16 cellular contexts compared by ENCODE assay signal in genomic region chr1:43392702-43393101, GRCh38. TPM values are rescaled to one million over a fixed set of nuclear protein-coding genes. Genes with fewer than 3 reads are reported as not detected.
DNase-seq lines count a peak whose midpoint lies in the region; ATAC-seq and TF ChIP-seq lines count a peak whose summit lies in the region.
"Had no signal": no experiment of that assay in that cellular context is flagged by ENCODE, and none has a peak within 500 bp of the region (broad histone marks: within the 10 kb centered on the region; RNA-seq: fewer than 3 reads in every experiment).

No MANE protein-coding gene starts in this region.

- no peak overlapping the region for H2AFZ ChIP-seq in mammary epithelial cell (ENCODE audit: low read depth, low read length)

- BruUV-seq in MCF 10A (replicated peaks; lab: Mats Ljungman, UMichigan), result no TSS peak
- no TSS peak for BruUV-seq in mammary epithelial cell (replicated peaks; lab: Mats Ljungman, UMichigan)

- H3K27ac ChIP-seq in mammary epithelial cell (ENCODE audit: insufficient read depth, low read depth, low read length) (no peak overlapping the region), HEK293 (ENCODE audit: extremely low read depth, low read depth, low read length) (no peak overlapping the region)
- H3K27ac ChIP-seq: A549, C4-2B had no signal

- peaks cover 41% of the 10 kb centered on the region for H3K36me3 Mint-ChIP-seq in MCF 10A (ENCODE audit: insufficient read depth, unreplicated experiment)
- H3K36me3 Mint-ChIP-seq in WTC11, result no peaks in the 10 kb centered on the region
- H3K36me3 Mint-ChIP-seq in type B pancreatic cell, result peaks cover 17% of the 10 kb centered on the region
- peaks cover 43% of the 10 kb centered on the region for H3K36me3 Mint-ChIP-seq in activated T-helper 17 cell treated with anti-CD3 and anti-CD28 coated beads, Interleukin-2, amount 50 U/mL, for 72 hours (ENCODE audit: low read depth)

- peak overlapping the region; percentile 82 for H3K27ac Mint-ChIP-seq in MCF 10A (ENCODE audit: low read depth, unreplicated experiment)
- H3K27ac Mint-ChIP-seq in WTC11, result peak overlapping the region; percentile 41; the same call in 1 of the 2 replicates
- H3K27ac Mint-ChIP-seq in type B pancreatic cell, result no peak overlapping the region
- no peak overlapping the region for H3K27ac Mint-ChIP-seq in activated T-helper 17 cell treated with anti-CD3 and anti-CD28 coated beads, Interleukin-2, amount 50 U/mL, for 72 hours

- H3K9me3 Mint-ChIP-seq in MCF 10A (ENCODE audit: unreplicated experiment) (no peaks in the 10 kb centered on the region), WTC11 (no peaks in the 10 kb centered on the region), type B pancreatic cell (no peaks in the 10 kb centered on the region)
- no peaks in the 10 kb centered on the region for H3K9me3 Mint-ChIP-seq in activated T-helper 17 cell treated with anti-CD3 and anti-CD28 coated beads, Interleukin-2, amount 50 U/mL, for 72 hours

- no peak overlapping the region for H3K9ac ChIP-seq in mammary epithelial cell (ENCODE audit: insufficient read depth, low read length)

- no peaks in the 10 kb centered on the region for H3K9me3 ChIP-seq in mammary epithelial cell (replicated peaks; ENCODE audit: insufficient read depth, low read length)
- H3K9me3 ChIP-seq in HEK293 (ENCODE audit: control insufficient read depth, insufficient read depth, low read depth, low read length), result no peaks in the 10 kb centered on the region
- H3K9me3 ChIP-seq: A549, BE2C had no signal

- H3K4me1 Mint-ChIP-seq in MCF 10A (ENCODE audit: insufficient read depth, unreplicated experiment) (peaks cover 29% of the 10 kb centered on the region), WTC11 (peaks cover 19% of the 10 kb centered on the region), type B pancreatic cell (ENCODE audit: unreplicated experiment) (peaks cover 27% of the 10 kb centered on the region)
- peaks cover 19% of the 10 kb centered on the region for H3K4me1 Mint-ChIP-seq in activated T-helper 17 cell treated with anti-CD3 and anti-CD28 coated beads, Interleukin-2, amount 50 U/mL, for 72 hours

- H3K36me3 ChIP-seq in mammary epithelial cell (ENCODE audit: insufficient read depth, low read length) (peaks cover 2% of the 10 kb centered on the region), HEK293 (ENCODE audit: control insufficient read depth in 2 of 2, insufficient read depth in 1 of 2, low read length in 2 of 2) (peaks cover 0 to 9% of the 10 kb centered on the region in 2 experiments; a peak in 2 of 3 replicates)
- H3K36me3 ChIP-seq: BE2C had no signal

- dilution Hi-C loops in mammary epithelial cell (cut with HindIII; ENCODE audit: low sequenced_read_pairs), result no loop called here

- in situ Hi-C loops in mammary epithelial cell (cut with MboI; ENCODE audit: low sequenced_read_pairs in 2 of 2), result no loop called here

- no peak for DNase-seq in MCF 10A (ENCODE audit: unreplicated experiment)
- no peak for DNase-seq in mammary epithelial cell
- DNase-seq in WTC11 (ENCODE audit: low spot score), result no peak
- DNase-seq in type B pancreatic cell (ENCODE audit: extremely low spot score, unreplicated experiment), result no peak
- DNase-seq: BE2C, Calu3, DMS 273 treated with DMSO at 0.1 percent for 48 hours had no signal

- H3K79me2 ChIP-seq in mammary epithelial cell (ENCODE audit: insufficient read depth, low read length), result peaks cover 69% of the 10 kb centered on the region

- H3K4me3 ChIP-seq in mammary epithelial cell (replicated peaks in 1 of 3; ENCODE audit: insufficient read depth in 1 of 3, low read depth in 2 of 3, low read length in 3 of 3), result no peak overlapping the region
- no peak overlapping the region for H3K4me3 ChIP-seq in HEK293 (ENCODE audit: low read depth, low read length)
- H3K4me3 ChIP-seq: A549 had no signal

- CTCF ChIA-PET in MCF 10A (lab: Yijun Ruan, JAX), result interaction anchor here (0.6 kb wide), 1 partner anchor 1323 kb away, joined by 3 read pairs; no protein-coding TSS in a partner anchor
- CTCF ChIA-PET in mammary epithelial cell (lab: Charles Lee; ENCODE audit: low non-redundant PET), result no interaction called here
- CTCF ChIA-PET in HEK293 (lab: Yijun Ruan, JAX), result interaction anchor here (0.7 kb wide), 1 partner anchor 867 kb away, joined by 3 read pairs; no protein-coding TSS in a partner anchor
- CTCF ChIA-PET in WTC11 (lab: Charles Lee), result no interaction called here

- no peak overlapping the region for H3K4me3 Mint-ChIP-seq in MCF 10A (ENCODE audit: unreplicated experiment)
- H3K4me3 Mint-ChIP-seq in WTC11, result no peak overlapping the region
- H3K4me3 Mint-ChIP-seq in type B pancreatic cell, result peak overlapping the region; percentile 8
- H3K4me3 Mint-ChIP-seq in activated T-helper 17 cell treated with anti-CD3 and anti-CD28 coated beads, Interleukin-2, amount 50 U/mL, for 72 hours, result no peak overlapping the region

- ATAC-seq in WTC11 (no peak), HG03457 (IDR thresholded peaks at IDR 0.05; ENCODE audit: unreplicated experiment) (no peak), GM21447 (IDR thresholded peaks at IDR 0.05; ENCODE audit: unreplicated experiment) (no peak)
- no peak for ATAC-seq in activated T-helper 17 cell treated with anti-CD3 and anti-CD28 coated beads, Interleukin-2, amount 50 U/mL, for 72 hours (replicated peaks)
- ATAC-seq: A549, HCT116 had no signal

- H3K27me3 Mint-ChIP-seq in MCF 10A (ENCODE audit: insufficient read depth, unreplicated experiment), result no peaks in the 10 kb centered on the region
- H3K27me3 Mint-ChIP-seq in WTC11 (ENCODE audit: low read depth), result no peaks in the 10 kb centered on the region; the same call in 1 of the 2 replicates
- H3K27me3 Mint-ChIP-seq in type B pancreatic cell, result no peaks in the 10 kb centered on the region
- no peaks in the 10 kb centered on the region for H3K27me3 Mint-ChIP-seq in activated T-helper 17 cell treated with anti-CD3 and anti-CD28 coated beads, Interleukin-2, amount 50 U/mL, for 72 hours

- H3K4me1 ChIP-seq in mammary epithelial cell (ENCODE audit: insufficient read depth, low read length), result peaks cover 11% of the 10 kb centered on the region
- peaks cover 11% of the 10 kb centered on the region for H3K4me1 ChIP-seq in HEK293 (ENCODE audit: control insufficient read depth, insufficient read depth, low read length)
- H3K4me1 ChIP-seq: BE2C had no signal

- WGBS in mammary epithelial cell (ENCODE audit: low coverage, missing lambda C conversion rate), result 59% methylated on average over 3 of the region's 3 CpGs

- H4K20me1 ChIP-seq in mammary epithelial cell (ENCODE audit: insufficient read depth, low read length), result no peaks in the 10 kb centered on the region

- TF ChIP-seq CTCF in MCF 10A (IDR thresholded peaks at IDR 0.05; ENCODE audit: unreplicated experiment) (no peak), mammary epithelial cell (conservative IDR thresholded peaks at IDR 0.05 in 1 of 2, IDR thresholded peaks at IDR 0.05 in 1 of 2; ENCODE audit: extremely low read depth in 1 of 2, insufficient read depth in 1 of 2, low read depth in 1 of 2, low read length in 2 of 2) (no peak), HEK293 (tag by site-specific recombination; IDR thresholded peaks at IDR 0.05) (no peak), WTC11 (IDR thresholded peaks at IDR 0.05) (no peak), type B pancreatic cell (conservative IDR thresholded peaks at IDR 0.05) (no peak)

- POLR2A ChIA-PET in MCF 10A (lab: Yijun Ruan, JAX) (interaction anchor here (1.0 kb wide), 1 partner anchor 15 kb away, joined by 3 read pairs; no protein-coding TSS in a partner anchor), HEK293 (lab: Yijun Ruan, JAX) (interaction anchor here (0.6 to 0.7 kb wide), 4 partner anchors 7 to 417 kb away, joined by 4 to 8 read pairs (median 6); no protein-coding TSS in a partner anchor), WTC11 (lab: Charles Lee) (no interaction called here)

- no peak overlapping the region for H3K4me2 ChIP-seq in mammary epithelial cell (ENCODE audit: insufficient read depth, low read depth, low read length)
- H3K4me2 ChIP-seq: A549 had no signal

- intact Hi-C loops in MCF 10A (cut with micrococcal nuclease), result no loop called here
- intact Hi-C loops in mammary epithelial cell (cut with micrococcal nuclease), result no loop called here

- no peaks in the 10 kb centered on the region for H3K27me3 ChIP-seq in mammary epithelial cell (ENCODE audit: insufficient read depth, low read length)
- H3K27me3 ChIP-seq: BE2C had no signal

TF ChIP-seq in WTC11, 78 proteins besides CTCF, POLR2A, EP300 and RAD21 (continues in another document):
- no peak for TF ChIP-seq TP53 (CRISPR knock-in tag; IDR thresholded peaks at IDR 0.05)

RNA-seq across cellular contexts. Expression of gene SZT2, which starts 3.0 kb away (rescaled TPM):
- total RNA-seq in MCF 10A (2022) (65.3 and 67.4 TPM in 2 replicates), mammary epithelial cell (10 to 100 TPM; 31.2 to 50.1 TPM), WTC11 (2021) (20.2 to 28.4 TPM (median 21.5 TPM) in 3 replicates), type B pancreatic cell (ENCODE audit: low replicate concordance) (45.8 and 65.7 TPM in 2 replicates)
- 7.6 TPM for polyA plus RNA-seq in mammary epithelial cell
- polyA minus RNA-seq in mammary epithelial cell, result 94.0 TPM
- total RNA-seq in activated T-helper 17 cell treated with anti-CD3 and anti-CD28 coated beads, Interleukin-2, amount 50 U/mL, for 72 hours, result 10 to 100 TPM; 53.4 to 59.3 TPM

RNA-seq across cellular contexts. Expression of gene MED8, which starts 3.1 kb away (rescaled TPM):
- total RNA-seq in MCF 10A (2022) (52.0 and 61.6 TPM in 2 replicates), mammary epithelial cell (10 to 100 TPM; 34.7 to 44.3 TPM), WTC11 (2021) (17.7 to 19.5 TPM (median 18.0 TPM) in 3 replicates), type B pancreatic cell (ENCODE audit: low replicate concordance) (37.2 and 48.1 TPM in 2 replicates)
- 20.4 TPM for polyA plus RNA-seq in mammary epithelial cell
- 23.8 TPM for polyA minus RNA-seq in mammary epithelial cell
- 10 to 100 TPM; 34.1 to 39.4 TPM for total RNA-seq in activated T-helper 17 cell treated with anti-CD3 and anti-CD28 coated beads, Interleukin-2, amount 50 U/mL, for 72 hours

RNA-seq across cellular contexts. Expression of gene ELOVL1, which starts 24.9 kb away (rescaled TPM):
- total RNA-seq in MCF 10A (2022), result 86.0 and 99.9 TPM in 2 replicates
- 100 to 1,000 TPM in 1 of 2 donors, 10 to 100 TPM in 1; 34.7 to 137 TPM for total RNA-seq in mammary epithelial cell
- polyA plus RNA-seq in mammary epithelial cell, result 264 TPM
- polyA minus RNA-seq in mammary epithelial cell, result 136 TPM
- 22.6 to 26.6 TPM (median 24.1 TPM) in 3 replicates for total RNA-seq in WTC11 (2021)
- total RNA-seq in type B pancreatic cell (ENCODE audit: low replicate concordance), result 52.2 and 124 TPM in 2 replicates
- total RNA-seq in activated T-helper 17 cell treated with anti-CD3 and anti-CD28 coated beads, Interleukin-2, amount 50 U/mL, for 72 hours, result 10 to 100 TPM; 53.4 to 73.7 TPM

RNA-seq across cellular contexts. Expression of gene CDC20, which starts 33.9 kb away (rescaled TPM):
- 123 and 204 TPM in 2 replicates for total RNA-seq in MCF 10A (2022)
- 100 to 1,000 TPM in 1 of 2 donors, 1 to 10 TPM in 1; 1.7 to 121 TPM for total RNA-seq in mammary epithelial cell
- 215 TPM for polyA plus RNA-seq in mammary epithelial cell
- polyA minus RNA-seq in mammary epithelial cell, result 326 TPM
- 246 to 280 TPM (median 265 TPM) in 3 replicates for total RNA-seq in WTC11 (2021)
- total RNA-seq in type B pancreatic cell (ENCODE audit: low replicate concordance), result 33.9 and 114 TPM in 2 replicates
- 100 to 1,000 TPM; 127 to 199 TPM for total RNA-seq in activated T-helper 17 cell treated with anti-CD3 and anti-CD28 coated beads, Interleukin-2, amount 50 U/mL, for 72 hours

RNA-seq across cellular contexts. Expression of gene MPL, which starts 55.1 kb away (rescaled TPM):
- total RNA-seq in MCF 10A (2022), result not detected in 2 replicates
- total RNA-seq in mammary epithelial cell, result under 1 TPM; 0.17 to 0.49 TPM
- 0.07 TPM for polyA plus RNA-seq in mammary epithelial cell
- polyA minus RNA-seq in mammary epithelial cell, result not detected
- total RNA-seq in WTC11 (2021), result 0.15 to 0.44 TPM (median 0.21 TPM) in 3 replicates
- total RNA-seq in type B pancreatic cell (ENCODE audit: low replicate concordance), result not detected in 2 replicates
- total RNA-seq in activated T-helper 17 cell treated with anti-CD3 and anti-CD28 coated beads, Interleukin-2, amount 50 U/mL, for 72 hours, result not detected
- total RNA-seq: HT1080 had no signal
- polyA plus RNA-seq: A549, AG04450 had no signal

Comparison
In these comparisons a context has a peak if more than half of its experiments do, and no peak if none do; other contexts are left out.
1. CTCF ChIA-PET loops: an anchor here in MCF 10A (0.6 kb wide) and HEK293 (0.7 kb wide); none called in mammary epithelial cell and WTC11.
2. H3K27ac Mint-ChIP-seq: peak in MCF 10A (single experiment) and WTC11 (single experiment); none in type B pancreatic cell (single experiment) and activated T-helper 17 cell treated with anti-CD3 and anti-CD28 coated beads, Interleukin-2, amount 50 U/mL, for 72 hours (single experiment).